ENCODE assay signal across 25 cellular contexts in genomic region chr4:125042031-125042430, GRCh38.
"Had no signal": no experiment of that assay in that cellular context is flagged by ENCODE, and none has a peak within 500 bp of the region (broad histone marks: within the 10 kb centered on the region; RNA-seq: fewer than 3 reads in every experiment).

No MANE protein-coding gene starts in this region.

- H3K9me3 Mint-ChIP-seq: activated CD8-positive, alpha-beta T cell treated with anti-CD3 and anti-CD28 coated beads for 36 hours; T-helper 2 cell treated with Interferon-gamma antibody and Interleukin-4, amounts not matched to agents 5 μg/mL and 100 μg/mL, for 36 hours had no signal

- H3K27ac Mint-ChIP-seq: activated CD8-positive, alpha-beta T cell treated with anti-CD3 and anti-CD28 coated beads for 36 hours; activated naive CD4-positive, alpha-beta T cell treated with anti-CD3 and anti-CD28 coated beads, Interleukin-2, amount 10 ng/mL, durations not matched to agents 7 days and 5 days; activated naive CD8-positive, alpha-beta T cell treated with anti-CD3 and anti-CD28 coated beads, Interleukin-2, amount 50 U/mL, for 24 hours; naive B cell; stimulated activated memory B cell treated with anti-CD40 and anti-IgM and Interleukin-4, amounts not matched to agents 10 μg/mL and 1 μg/mL and 100 μg/mL, for 72 hours; T-helper 2 cell treated with Interferon-gamma antibody and Interleukin-4, amounts not matched to agents 5 μg/mL and 100 μg/mL, for 36 hours; type B pancreatic cell had no signal

- H3K4me1 ChIP-seq: heart left ventricle, left lung, right lobe of liver, spleen, testis had no signal

- H3K36me3 ChIP-seq: heart left ventricle, left lung, ovary, right lobe of liver, spleen had no signal

- H3K4me3 ChIP-seq: heart left ventricle, left lung, mucosa of descending colon, ovary, right lobe of liver, spleen, testis had no signal

- DNase-seq: activated CD4-positive, alpha-beta T cell treated with anti-CD3 and anti-CD28 coated beads for 48 hours; activated CD4-positive, CD25-positive, alpha-beta regulatory T cell; activated CD8-positive, alpha-beta memory T cell treated with anti-CD3 and anti-CD28 coated beads, Interleukin-2, amount 50 U/mL, for 4 hours; activated CD8-positive, alpha-beta T cell treated with anti-CD3 and anti-CD28 coated beads for 36 hours; activated effector memory CD4-positive, alpha-beta T cell treated with Interleukin-2 at 50 U/mL for 16 hours; activated naive CD4-positive, alpha-beta T cell treated with anti-CD3 and anti-CD28 coated beads, Interleukin-2, amount 10 ng/mL, durations not matched to agents 7 days and 5 days; activated naive CD8-positive, alpha-beta T cell treated with anti-CD3 and anti-CD28 coated beads, Interleukin-2, amount 50 U/mL, for 24 hours; activated T-cell treated with anti-CD3 and anti-CD28 coated beads, Interleukin-2, amount 50 U/mL, for 4 hours; anterior cingulate cortex; effector CD4-positive, alpha-beta T cell; foreskin melanocyte; heart left ventricle; left lung; mucosa of descending colon; naive B cell; ovary; right lobe of liver; spleen; stimulated activated CD4-positive, alpha-beta T cell treated with anti-CD3 and anti-CD28 coated beads, Interleukin-4, amount 100 ng/mL, for 4 hours; testis had no signal

- FAIRE-seq: TTC549 had no signal

- H3K4me3 Mint-ChIP-seq: activated CD8-positive, alpha-beta T cell treated with anti-CD3 and anti-CD28 coated beads for 36 hours; activated naive CD4-positive, alpha-beta T cell treated with anti-CD3 and anti-CD28 coated beads, Interleukin-2, amount 10 ng/mL, durations not matched to agents 7 days and 5 days; activated naive CD8-positive, alpha-beta T cell treated with anti-CD3 and anti-CD28 coated beads, Interleukin-2, amount 50 U/mL, for 24 hours; activated T-cell treated with anti-CD3 and anti-CD28 coated beads, Interleukin-2, amount 50 U/mL, for 4 hours; naive B cell; neural crest cell; stimulated activated memory B cell treated with anti-CD40 and anti-IgM and Interleukin-4, amounts not matched to agents 10 μg/mL and 1 μg/mL and 100 μg/mL, for 72 hours; T-helper 2 cell treated with Interferon-gamma antibody and Interleukin-4, amounts not matched to agents 5 μg/mL and 100 μg/mL, for 36 hours; type B pancreatic cell had no signal

- ATAC-seq: activated CD8-positive, alpha-beta T cell treated with anti-CD3 and anti-CD28 coated beads for 36 hours; activated naive CD8-positive, alpha-beta T cell treated with anti-CD3 and anti-CD28 coated beads, Interleukin-2, amount 50 U/mL, for 24 hours; activated T-cell treated with anti-CD3 and anti-CD28 coated beads, Interleukin-2, amount 50 U/mL, for 4 hours; heart left ventricle; left lung; mucosa of descending colon; right lobe of liver; stimulated activated memory B cell treated with anti-CD40 and anti-IgM and Interleukin-4, amounts not matched to agents 10 μg/mL and 1 μg/mL and 100 μg/mL, for 72 hours had no signal

- H3K27me3 ChIP-seq: heart left ventricle, left lung, ovary, right lobe of liver, spleen, testis had no signal

- H3K36me3 Mint-ChIP-seq: activated naive CD4-positive, alpha-beta T cell treated with anti-CD3 and anti-CD28 coated beads, Interleukin-2, amount 10 ng/mL, durations not matched to agents 7 days and 5 days; naive B cell; stimulated activated memory B cell treated with anti-CD40 and anti-IgM and Interleukin-4, amounts not matched to agents 10 μg/mL and 1 μg/mL and 100 μg/mL, for 72 hours; type B pancreatic cell had no signal

- H3K27ac ChIP-seq: heart left ventricle, left lung, ovary, right lobe of liver, spleen, testis had no signal

- H3K4me1 Mint-ChIP-seq: activated naive CD4-positive, alpha-beta T cell treated with anti-CD3 and anti-CD28 coated beads, Interleukin-2, amount 10 ng/mL, durations not matched to agents 7 days and 5 days; activated naive CD8-positive, alpha-beta T cell treated with anti-CD3 and anti-CD28 coated beads, Interleukin-2, amount 50 U/mL, for 24 hours; naive B cell; stimulated activated memory B cell treated with anti-CD40 and anti-IgM and Interleukin-4, amounts not matched to agents 10 μg/mL and 1 μg/mL and 100 μg/mL, for 72 hours had no signal

- H3K27me3 Mint-ChIP-seq: activated CD8-positive, alpha-beta T cell treated with anti-CD3 and anti-CD28 coated beads for 36 hours; activated naive CD4-positive, alpha-beta T cell treated with anti-CD3 and anti-CD28 coated beads, Interleukin-2, amount 10 ng/mL, durations not matched to agents 7 days and 5 days; activated naive CD8-positive, alpha-beta T cell treated with anti-CD3 and anti-CD28 coated beads, Interleukin-2, amount 50 U/mL, for 24 hours; naive B cell; stimulated activated memory B cell treated with anti-CD40 and anti-IgM and Interleukin-4, amounts not matched to agents 10 μg/mL and 1 μg/mL and 100 μg/mL, for 72 hours; type B pancreatic cell had no signal
